Comparison of ENCODE assay signal across 21 cellular contexts in the genomic region with DNA sequence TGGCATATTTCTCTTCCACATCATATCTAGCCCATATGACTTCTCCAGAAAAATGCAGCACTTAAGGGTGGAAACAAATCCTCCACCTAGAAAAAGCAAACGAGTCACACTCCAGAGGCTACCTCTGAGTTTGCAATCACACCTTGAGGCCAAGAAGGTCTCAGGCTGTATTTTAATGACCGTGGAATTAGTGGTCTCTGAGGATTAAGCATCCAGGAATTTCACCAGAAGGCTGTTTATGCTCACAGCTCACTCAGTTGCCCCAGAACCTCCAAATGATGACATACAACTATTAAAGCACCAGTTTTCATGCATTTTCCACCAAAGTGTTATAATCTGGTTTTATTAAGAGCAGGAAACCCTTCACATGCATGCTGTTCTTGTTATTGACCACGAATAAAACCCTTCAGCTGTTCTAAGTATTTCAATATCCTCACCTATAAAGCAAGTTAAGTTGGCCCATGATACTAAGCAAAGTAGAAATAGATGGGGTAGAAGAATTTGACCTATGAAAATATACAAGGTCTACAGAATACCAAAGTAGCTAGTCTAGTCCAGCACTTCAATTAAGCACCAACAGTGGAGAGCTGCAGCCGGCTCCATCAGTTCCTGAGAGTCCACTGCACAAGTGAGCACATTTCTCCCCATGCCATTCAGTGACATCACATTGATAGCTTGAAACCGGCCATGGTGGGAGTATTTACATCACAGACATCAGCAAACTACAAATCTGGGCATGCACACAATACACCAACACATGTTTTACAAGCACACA. TPM values are rescaled to one million over a fixed set of nuclear protein-coding genes. Genes with fewer than 3 reads are reported as not detected.
DNase-seq lines count a peak whose midpoint lies in the region; ATAC-seq and TF ChIP-seq lines count a peak whose summit lies in the region.
"Had no signal": no experiment of that assay in that cellular context is flagged by ENCODE, and none has a peak within 500 bp of the region (broad histone marks: within the 10 kb centered on the region; RNA-seq: fewer than 3 reads in every experiment).

No MANE protein-coding gene starts in this region.

- no peaks in the 10 kb centered on the region for H3K36me3 ChIP-seq in osteoblast (ENCODE audit: insufficient read depth, low read length)

- CTCF ChIA-PET in CD4-positive, alpha-beta T cell (lab: Charles Lee) = no interaction called here

- no peak overlapping the region for H3K4me2 ChIP-seq in osteoblast (ENCODE audit: insufficient read depth, low read length)
- H3K4me2 ChIP-seq: KMS-11, smooth muscle cell had no signal

- no peak overlapping the region for H3K27ac ChIP-seq in CD4-positive, alpha-beta T cell (ENCODE audit: low read depth, low read length)
- H3K27ac ChIP-seq in coronary artery (no peak overlapping the region), osteoblast (ENCODE audit: low read depth, low read length) (no peak overlapping the region)
- H3K27ac ChIP-seq: KMS-11, RWPE1 had no signal

- H3K9me3 Mint-ChIP-seq in CD4-positive, alpha-beta T cell = no peaks in the 10 kb centered on the region
- peaks cover 4% of the 10 kb centered on the region for H3K9me3 Mint-ChIP-seq in glutamatergic neuron (ENCODE audit: unreplicated experiment)
- H3K9me3 Mint-ChIP-seq: activated CD4-positive, alpha-beta T cell treated with anti-CD3 and anti-CD28 coated beads, Interleukin-2, amount 10 ng/mL, durations not matched to agents 7 days and 5 days; naive B cell had no signal

- ATAC-seq in CD4-positive, alpha-beta T cell (ENCODE audit: poor library complexity) = no peak
- no peak for ATAC-seq in HG03139 (IDR thresholded peaks at IDR 0.05; ENCODE audit: unreplicated experiment)
- no peak for ATAC-seq in GM21390 (IDR thresholded peaks at IDR 0.05; ENCODE audit: unreplicated experiment)

- H4K20me1 ChIP-seq in osteoblast (ENCODE audit: insufficient read depth, low read length) = no peaks in the 10 kb centered on the region

- no peak overlapping the region for H2AFZ ChIP-seq in osteoblast (ENCODE audit: low read length)

- no peak overlapping the region for H3K4me3 Mint-ChIP-seq in CD4-positive, alpha-beta T cell
- no peak overlapping the region for H3K4me3 Mint-ChIP-seq in glutamatergic neuron (ENCODE audit: unreplicated experiment)
- H3K4me3 Mint-ChIP-seq: activated CD4-positive, alpha-beta T cell treated with anti-CD3 and anti-CD28 coated beads, Interleukin-2, amount 10 ng/mL, durations not matched to agents 7 days and 5 days had no signal

- no peaks in the 10 kb centered on the region for H3K79me2 ChIP-seq in osteoblast (ENCODE audit: insufficient read depth, low read length)

- no peaks in the 10 kb centered on the region for H3K36me3 Mint-ChIP-seq in CD4-positive, alpha-beta T cell (ENCODE audit: low read depth)
- no peaks in the 10 kb centered on the region for H3K36me3 Mint-ChIP-seq in glutamatergic neuron (ENCODE audit: unreplicated experiment)
- H3K36me3 Mint-ChIP-seq: naive B cell had no signal

- H3K9me3 ChIP-seq in CD4-positive, alpha-beta T cell (ENCODE audit: control insufficient read depth, low read length) = no peaks in the 10 kb centered on the region
- H3K9me3 ChIP-seq in osteoblast (ENCODE audit: low read depth, low read length) = no peaks in the 10 kb centered on the region

- no peaks in the 10 kb centered on the region for H3K27me3 ChIP-seq in CD4-positive, alpha-beta T cell (ENCODE audit: control insufficient read depth, insufficient read depth, low read length)
- H3K27me3 ChIP-seq in osteoblast (ENCODE audit: insufficient read depth, low read length) = no peaks in the 10 kb centered on the region

- peaks cover 8% of the 10 kb centered on the region for H3K27me3 Mint-ChIP-seq in CD4-positive, alpha-beta T cell
- H3K27me3 Mint-ChIP-seq in glutamatergic neuron (ENCODE audit: unreplicated experiment) = peaks cover 17% of the 10 kb centered on the region
- H3K27me3 Mint-ChIP-seq: naive B cell had no signal

- POLR2A ChIA-PET in CD4-positive, alpha-beta T cell (lab: Charles Lee) = no interaction called here

- H3K4me1 Mint-ChIP-seq in CD4-positive, alpha-beta T cell (ENCODE audit: low read depth) = peaks cover 66% of the 10 kb centered on the region
- peaks cover 35% of the 10 kb centered on the region for H3K4me1 Mint-ChIP-seq in glutamatergic neuron (ENCODE audit: low read depth, unreplicated experiment)

- intact Hi-C loops in CD4-positive, alpha-beta T cell (cut with DNase I, micrococcal nuclease) = loop anchor here (5.0 to 10.0 kb wide), 2 partner anchors 278 to 560 kb away; no protein-coding TSS in a partner anchor

- H3K4me3 ChIP-seq in HFF-Myc (replicated peaks; ENCODE audit: low read depth, low read length) (no peak overlapping the region), coronary artery (no peak overlapping the region), osteoblast (ENCODE audit: insufficient read depth, low read length) (no peak overlapping the region)
- H3K4me3 ChIP-seq: smooth muscle cell had no signal

- TF ChIP-seq CTCF in CD4-positive, alpha-beta T cell (IDR thresholded peaks at IDR 0.05) = no peak
- TF ChIP-seq CTCF in HFF-Myc (IDR thresholded peaks at IDR 0.05; ENCODE audit: low read depth, low read length, missing control alignments) (no peak), coronary artery (IDR thresholded peaks at IDR 0.05) (no peak), osteoblast (IDR thresholded peaks at IDR 0.05; ENCODE audit: extremely low read depth, low read depth, low read length) (no peak), glutamatergic neuron (IDR thresholded peaks at IDR 0.05; ENCODE audit: partially characterized antibody, unreplicated experiment) (no peak)

- H3K4me1 ChIP-seq in osteoblast (ENCODE audit: insufficient read depth, low read length) = peaks cover 24% of the 10 kb centered on the region

- peak overlapping the region; percentile 9 for H3K27ac Mint-ChIP-seq in CD4-positive, alpha-beta T cell
- no peak overlapping the region for H3K27ac Mint-ChIP-seq in glutamatergic neuron (ENCODE audit: unreplicated experiment)
- H3K27ac Mint-ChIP-seq: activated CD4-positive, alpha-beta T cell treated with anti-CD3 and anti-CD28 coated beads, Interleukin-2, amount 10 ng/mL, durations not matched to agents 7 days and 5 days; progenitor cell of endocrine pancreas had no signal

- DNase-seq in CD4-positive, alpha-beta T cell = no peak
- DNase-seq in HFF-Myc (ENCODE audit: extremely low read depth, low read depth) (peak; percentile 32), coronary artery (ENCODE audit: low spot score) (peak; percentile 8), osteoblast (ENCODE audit: insufficient read length, low spot score, missing footprints) (peak; percentile 84), glutamatergic neuron (no peak)
- DNase-seq: activated CD4-positive, alpha-beta T cell treated with anti-CD3 and anti-CD28 coated beads, Interleukin-2, amount 10 ng/mL, durations not matched to agents 7 days and 5 days; activated naive CD4-positive, alpha-beta T cell treated with anti-CD3 and anti-CD28 coated beads, Interleukin-2, amount 50 U/mL, for 16 hours; activated T-cell treated with anti-CD3 and anti-CD28 coated beads, Interleukin-2, amount 50 U/mL, for 1 hour; DMS79 treated with DMSO at 0.1 percent for 48 hours; naive B cell; NCI-H1048; NCI-H2029 treated with DMSO at 0.1 percent for 48 hours; NCI-H446 treated with DMSO at 0.1 percent for 48 hours; stimulated activated CD4-positive, alpha-beta T cell treated with anti-CD3 and anti-CD28 coated beads, Interleukin-4, amount 100 ng/mL, for 24 hours had no signal

RNA-seq across cellular contexts. Expression of a gene that starts 39.5 kb away (rescaled TPM):
- total RNA-seq in CD4-positive, alpha-beta T cell = 1 to 10 TPM; 5.2 to 5.3 TPM
- total RNA-seq in osteoblast = 128 and 136 TPM in 2 replicates
- total RNA-seq in glutamatergic neuron (ENCODE audit: unreplicated experiment) = not detected
- total RNA-seq: lung microvascular endothelial cell had no signal

Comparison
In these comparisons a context has a peak if more than half of its experiments do, and no peak if none do; other contexts are left out.
1. DNase-seq: peak in HFF-Myc (single experiment), coronary artery (single experiment) and osteoblast (single experiment); none in CD4-positive, alpha-beta T cell (0 of 10) and glutamatergic neuron (single experiment).
2. RNA of a gene that starts 39.5 kb away (total RNA-seq): 128 to 136 TPM in osteoblast; 5.2 to 5.3 TPM in CD4-positive, alpha-beta T cell and not detected in glutamatergic neuron (single experiment); every median in the first group is over 10 times any median in the second.